18 cellular contexts compared by ENCODE assay signal in the genomic region with DNA sequence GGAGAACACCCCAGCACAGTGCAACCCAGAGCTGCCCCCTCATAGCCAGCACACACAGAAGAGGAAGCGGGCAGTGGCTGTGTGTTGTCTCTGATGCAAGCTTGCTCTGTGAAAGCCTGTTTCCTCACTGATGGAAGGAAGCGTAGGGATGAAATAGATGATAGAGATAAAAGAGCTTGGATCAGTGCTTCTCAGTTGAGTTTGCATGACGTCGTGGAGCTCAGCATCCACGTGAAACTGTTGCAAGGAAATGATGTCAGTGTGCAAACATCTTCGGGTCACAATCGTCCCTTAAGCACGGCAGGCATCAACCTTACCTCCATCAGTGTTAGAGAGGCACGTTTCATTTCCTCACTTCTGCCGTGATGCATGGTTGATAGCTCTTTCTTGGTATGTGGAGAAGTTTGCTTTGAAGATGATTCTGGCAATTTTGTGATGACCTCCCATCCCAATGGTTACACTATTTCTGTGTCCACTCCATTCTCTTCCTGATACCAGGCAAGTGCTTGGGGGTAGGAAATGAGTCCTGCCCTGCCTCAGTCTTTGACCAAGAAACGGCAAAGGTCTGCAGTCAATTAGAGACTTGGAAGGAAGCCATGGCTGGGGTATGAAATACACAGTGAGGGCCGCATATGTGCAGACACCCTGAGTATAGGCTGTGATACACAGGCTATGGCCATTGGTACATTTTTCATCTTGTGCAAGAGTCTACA.
"Had no signal": no experiment of that assay in that cellular context is flagged by ENCODE, and none has a peak within 500 bp of the region (broad histone marks: within the 10 kb centered on the region; RNA-seq: fewer than 3 reads in every experiment).

No MANE protein-coding gene starts in this region.

- H3K4me3 ChIP-seq: body of pancreas, esophagus muscularis mucosa, left lung, ovary, sigmoid colon, thoracic aorta had no signal

- H3K4me3 Mint-ChIP-seq: activated naive CD4-positive, alpha-beta T cell treated with anti-CD3 and anti-CD28 coated beads, Interleukin-2, amount 50 U/mL, for 24 hours; memory B cell; nephron progenitor cell; T-helper 1 cell treated with Interleukin-12 subunit alpha and Interleukin-12 subunit beta and Interleukin-4 antibody, amounts not matched to agents 30 μg/mL and 1 μg/mL, for 36 hours had no signal

- H3K9me3 Mint-ChIP-seq: activated naive CD4-positive, alpha-beta T cell treated with anti-CD3 and anti-CD28 coated beads, Interleukin-2, amount 50 U/mL, for 24 hours; activated T-helper 2 cell treated with anti-CD3 and anti-CD28 coated beads, Interferon-gamma antibody, Interleukin-2, Interleukin-4, amounts not matched to agents 10 μg/mL and 5 μg/mL and 100 μg/mL, durations not matched to agents 14 hours and 24 hours and 36 hours; nephron progenitor cell; T-helper 1 cell treated with Interleukin-12 subunit alpha and Interleukin-12 subunit beta and Interleukin-4 antibody, amounts not matched to agents 30 μg/mL and 1 μg/mL, for 36 hours had no signal

- H3K4me1 Mint-ChIP-seq: activated naive CD4-positive, alpha-beta T cell treated with anti-CD3 and anti-CD28 coated beads, Interleukin-2, amount 50 U/mL, for 24 hours; memory B cell had no signal

- H3K27me3 ChIP-seq: body of pancreas, ovary, sigmoid colon had no signal

- H3K27ac ChIP-seq: body of pancreas, esophagus muscularis mucosa, left lung, ovary, sigmoid colon, thoracic aorta had no signal

- DNase-seq: activated CD4-positive, alpha-beta T cell treated with anti-CD3 and anti-CD28 coated beads, Interleukin-2, amount 50 U/mL, for 1 hour; activated CD4-positive, CD25-positive, alpha-beta regulatory T cell; activated T-cell treated with anti-CD3 and anti-CD28 coated beads for 4 hours; body of pancreas; cerebellar nuclear complex; dermis blood vessel endothelial cell; left lung; nephron progenitor cell; ovary; sigmoid colon; stimulated activated CD4-positive, alpha-beta T cell treated with anti-CD3 and anti-CD28 coated beads, Interleukin-12 subunit alpha, Interleukin-12 subunit beta, amount 100 ng/mL, for 4 hours; stimulated activated naive CD4-positive, alpha-beta T cell treated with Interleukin-2 at 50 U/mL for 16 hours had no signal

- H3K9me3 ChIP-seq: body of pancreas, esophagus muscularis mucosa, left lung, ovary, sigmoid colon, thoracic aorta had no signal

- ATAC-seq: body of pancreas, left lung had no signal

- H3K36me3 ChIP-seq: esophagus muscularis mucosa, left lung, ovary, sigmoid colon, thoracic aorta had no signal

- H3K27ac Mint-ChIP-seq: activated naive CD4-positive, alpha-beta T cell treated with anti-CD3 and anti-CD28 coated beads, Interleukin-2, amount 50 U/mL, for 24 hours; activated T-helper 2 cell treated with anti-CD3 and anti-CD28 coated beads, Interferon-gamma antibody, Interleukin-2, Interleukin-4, amounts not matched to agents 10 μg/mL and 5 μg/mL and 100 μg/mL, durations not matched to agents 14 hours and 24 hours and 36 hours; memory B cell; nephron progenitor cell; T-helper 1 cell treated with Interleukin-12 subunit alpha and Interleukin-12 subunit beta and Interleukin-4 antibody, amounts not matched to agents 30 μg/mL and 1 μg/mL, for 36 hours had no signal

- H3K4me1 ChIP-seq: body of pancreas, left lung had no signal

- H3K27me3 Mint-ChIP-seq: activated naive CD4-positive, alpha-beta T cell treated with anti-CD3 and anti-CD28 coated beads, Interleukin-2, amount 50 U/mL, for 24 hours; memory B cell had no signal

- H3K36me3 Mint-ChIP-seq: activated naive CD4-positive, alpha-beta T cell treated with anti-CD3 and anti-CD28 coated beads, Interleukin-2, amount 50 U/mL, for 24 hours; memory B cell had no signal
